Comparison of ENCODE assay signal across 9 cellular contexts in genomic region chr15:67085818-67086649, GRCh38. TPM values are rescaled to one million over a fixed set of nuclear protein-coding genes. Genes with fewer than 3 reads are reported as not detected.
DNase-seq lines count a peak whose midpoint lies in the region; ATAC-seq and TF ChIP-seq lines count a peak whose summit lies in the region.
"Had no signal": no experiment of that assay in that cellular context is flagged by ENCODE, and none has a peak within 500 bp of the region (broad histone marks: within the 10 kb centered on the region; RNA-seq: fewer than 3 reads in every experiment).

No MANE protein-coding gene starts in this region.

- peaks cover 35% of the 10 kb centered on the region for H3K79me2 ChIP-seq in OCI-LY3 (ENCODE audit: low read length)

- H3K4me1 Mint-ChIP-seq in activated CD8-positive, alpha-beta memory T cell treated with anti-CD3 and anti-CD28 coated beads, Interleukin-2, amount 10 ng/mL, durations not matched to agents 7 days and 5 days, result peaks cover 98% of the 10 kb centered on the region
- H3K4me1 Mint-ChIP-seq in effector memory CD8-positive, alpha-beta T cell (ENCODE audit: low read depth in 2 of 2), result peaks cover 87 to 98% of the 10 kb centered on the region in 2 donors

- H3K27ac ChIP-seq in OCI-LY3 (ENCODE audit: low read length), result peak overlapping the region; percentile 92

- peak overlapping the region; percentile 59 for H3K9ac ChIP-seq in OCI-LY3 (ENCODE audit: low read length)

- H3K4me1 ChIP-seq in OCI-LY3 (ENCODE audit: low read length), result peaks cover 74% of the 10 kb centered on the region

- CTCF ChIA-PET in activated CD8-positive, alpha-beta memory T cell treated with anti-CD3 and anti-CD28 coated beads, Interleukin-2, amount 10 ng/mL, durations not matched to agents 7 days and 5 days (lab: Charles Lee), result interaction anchor here (0.7 to 11.2 kb wide), 10 partner anchors 9 to 185 kb away, joined by 3 to 138 read pairs (median 3); partner anchors contain the start of gene SMAD3

- H4K20me1 ChIP-seq in OCI-LY3 (ENCODE audit: insufficient read depth, low read length), result peaks cover 12% of the 10 kb centered on the region

- no peak overlapping the region for H2AFZ ChIP-seq in OCI-LY3 (ENCODE audit: low read depth, low read length)

- H3K4me3 ChIP-seq in OCI-LY3 (ENCODE audit: low read length) (peak overlapping the region; percentile 65), skeletal muscle cell (ENCODE audit: low read depth, low read length) (no peak overlapping the region)

- H3K9me3 Mint-ChIP-seq in activated CD8-positive, alpha-beta memory T cell treated with anti-CD3 and anti-CD28 coated beads, Interleukin-2, amount 10 ng/mL, durations not matched to agents 7 days and 5 days (ENCODE audit: low read depth), result no peaks in the 10 kb centered on the region
- H3K9me3 Mint-ChIP-seq in effector memory CD8-positive, alpha-beta T cell, result no peaks in the 10 kb centered on the region

- ATAC-seq in activated CD8-positive, alpha-beta memory T cell treated with anti-CD3 and anti-CD28 coated beads, Interleukin-2, amount 10 ng/mL, durations not matched to agents 7 days and 5 days, result peak; percentile 41
- ATAC-seq in HG02588 (IDR thresholded peaks at IDR 0.05; ENCODE audit: unreplicated experiment), result peak; percentile 47
- peak; percentile 66 for ATAC-seq in effector memory CD8-positive, alpha-beta T cell (replicated peaks)

- H3K9me3 ChIP-seq in OCI-LY3 (ENCODE audit: insufficient read depth, low read length), result no peaks in the 10 kb centered on the region

- no peaks in the 10 kb centered on the region for H3K27me3 Mint-ChIP-seq in activated CD8-positive, alpha-beta memory T cell treated with anti-CD3 and anti-CD28 coated beads, Interleukin-2, amount 10 ng/mL, durations not matched to agents 7 days and 5 days
- no peaks in the 10 kb centered on the region for H3K27me3 Mint-ChIP-seq in effector memory CD8-positive, alpha-beta T cell

- H3K36me3 ChIP-seq in OCI-LY3 (replicated peaks; ENCODE audit: low read depth, low read length), result peaks cover 3% of the 10 kb centered on the region

- TF ChIP-seq CTCF in OCI-LY3 (IDR thresholded peaks at IDR 0.05; ENCODE audit: low read depth, low read length), result no peak

- DNase-seq in activated CD8-positive, alpha-beta memory T cell treated with anti-CD3 and anti-CD28 coated beads, Interleukin-2, amount 10 ng/mL, durations not matched to agents 7 days and 5 days, result peak; percentile 82
- no peak for DNase-seq in activated CD8-positive, alpha-beta memory T cell treated with anti-CD3 and anti-CD28 coated beads, Interleukin-2, amount 50 U/mL, for 4 hours
- peak in 2 of 3 experiments; percentile 37 to 44 for DNase-seq in effector memory CD8-positive, alpha-beta T cell
- peak; percentile 82 for DNase-seq in skeletal muscle cell (ENCODE audit: low read depth)
- no peak for DNase-seq in NCI-H2081 (lab: John Stamatoyannopoulos, UW)
- no peak for DNase-seq in SW480 (ENCODE audit: low spot score)
- DNase-seq: DND-41 had no signal

- H3K27me3 ChIP-seq in OCI-LY3 (ENCODE audit: low read depth, low read length), result peaks cover 20% of the 10 kb centered on the region

- H3K4me3 Mint-ChIP-seq in activated CD8-positive, alpha-beta memory T cell treated with anti-CD3 and anti-CD28 coated beads, Interleukin-2, amount 10 ng/mL, durations not matched to agents 7 days and 5 days, result peak overlapping the region; percentile 48
- peak overlapping the region; percentile 80 to 84 for H3K4me3 Mint-ChIP-seq in effector memory CD8-positive, alpha-beta T cell

- peak overlapping the region; percentile 84 for H3K4me2 ChIP-seq in OCI-LY3 (ENCODE audit: low read length)

- peaks cover 51% of the 10 kb centered on the region for H3K36me3 Mint-ChIP-seq in activated CD8-positive, alpha-beta memory T cell treated with anti-CD3 and anti-CD28 coated beads, Interleukin-2, amount 10 ng/mL, durations not matched to agents 7 days and 5 days
- peaks cover 22% of the 10 kb centered on the region for H3K36me3 Mint-ChIP-seq in effector memory CD8-positive, alpha-beta T cell (ENCODE audit: insufficient read depth)

- peak overlapping the region; percentile 90 for H3K27ac Mint-ChIP-seq in activated CD8-positive, alpha-beta memory T cell treated with anti-CD3 and anti-CD28 coated beads, Interleukin-2, amount 10 ng/mL, durations not matched to agents 7 days and 5 days
- H3K27ac Mint-ChIP-seq in effector memory CD8-positive, alpha-beta T cell, result peak overlapping the region; percentile 59 to 92

RNA-seq across cellular contexts. Expression of gene SMAD3, which starts 20.6 kb away (rescaled TPM):
- 10 to 100 TPM; 87.1 to 88.0 TPM for total RNA-seq in activated CD8-positive, alpha-beta memory T cell treated with anti-CD3 and anti-CD28 coated beads, Interleukin-2, amount 10 ng/mL, durations not matched to agents 7 days and 5 days

Comparison
In these comparisons a context has a peak if more than half of its experiments do, and no peak if none do; other contexts are left out.
1. DNase-seq: peak in activated CD8-positive, alpha-beta memory T cell treated with anti-CD3 and anti-CD28 coated beads, Interleukin-2, amount 10 ng/mL, durations not matched to agents 7 days and 5 days (single experiment), effector memory CD8-positive, alpha-beta T cell (2 of 3) and skeletal muscle cell (single experiment); none in activated CD8-positive, alpha-beta memory T cell treated with anti-CD3 and anti-CD28 coated beads, Interleukin-2, amount 50 U/mL, for 4 hours (single experiment), NCI-H2081 (0 of 2) and SW480 (single experiment).
2. Peak in every context shown above with its lines, with median percentiles within 50 percentile points of each other: ATAC-seq.